1 cellular context compared by ENCODE assay signal in the genomic region with DNA sequence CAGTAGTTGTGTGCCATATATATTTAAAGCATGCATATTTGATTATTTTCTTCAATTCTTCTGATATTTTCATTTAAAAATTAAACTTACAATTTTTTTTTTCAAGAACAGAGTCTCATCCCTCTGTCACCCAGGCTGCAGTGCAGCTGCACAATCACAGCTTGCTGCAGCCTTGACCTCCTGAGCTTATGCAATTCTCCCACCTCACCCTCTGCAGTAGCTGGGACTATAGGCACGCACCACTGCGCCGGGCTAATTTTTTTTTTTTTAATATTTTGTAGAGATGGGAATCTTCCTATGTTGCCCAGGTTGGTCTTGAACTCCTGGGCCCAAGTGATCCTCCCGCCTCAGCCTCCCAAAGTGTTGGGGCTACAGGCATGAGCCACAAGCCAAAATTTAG.
TF ChIP-seq lines count a peak whose summit lies in the region.

No MANE protein-coding gene starts in this region.

TF ChIP-seq in IMR-90, 13 proteins besides CTCF, POLR2A, EP300 and RAD21 (continued from another document):
- TF ChIP-seq, protein P1, sequence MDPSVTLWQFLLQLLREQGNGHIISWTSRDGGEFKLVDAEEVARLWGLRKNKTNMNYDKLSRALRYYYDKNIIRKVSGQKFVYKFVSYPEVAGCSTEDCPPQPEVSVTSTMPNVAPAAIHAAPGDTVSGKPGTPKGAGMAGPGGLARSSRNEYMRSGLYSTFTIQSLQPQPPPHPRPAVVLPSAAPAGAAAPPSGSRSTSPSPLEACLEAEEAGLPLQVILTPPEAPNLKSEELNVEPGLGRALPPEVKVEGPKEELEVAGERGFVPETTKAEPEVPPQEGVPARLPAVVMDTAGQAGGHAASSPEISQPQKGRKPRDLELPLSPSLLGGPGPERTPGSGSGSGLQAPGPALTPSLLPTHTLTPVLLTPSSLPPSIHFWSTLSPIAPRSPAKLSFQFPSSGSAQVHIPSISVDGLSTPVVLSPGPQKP (IDR thresholded peaks at IDR 0.05; ENCODE audit: borderline replicate concordance, low read depth, low read length), result no peak
- TF ChIP-seq MXI1 (IDR thresholded peaks at IDR 0.05; ENCODE audit: borderline replicate concordance, low read depth, low read length), result no peak
- TF ChIP-seq FOS (IDR thresholded peaks at IDR 0.05; ENCODE audit: low read depth, low read length), result no peak
- TF ChIP-seq RFX5 (IDR thresholded peaks at IDR 0.05; ENCODE audit: low read depth, low read length), result no peak
